Comparison of ENCODE assay signal across 15 cellular contexts in genomic region chr12:168763-169525, GRCh38. TPM values are rescaled to one million over a fixed set of nuclear protein-coding genes. Genes with fewer than 3 reads are reported as not detected.
A peak's percentile ranks its signal among the peaks of the same experiment; 100 is the strongest.
DNase-seq lines count a peak whose midpoint lies in the region; ATAC-seq, FAIRE-seq and TF ChIP-seq lines count a peak whose summit lies in the region.
"Had no signal": no experiment of that assay in that cellular context is flagged by ENCODE, and none has a peak within 500 bp of the region (broad histone marks: within the 10 kb centered on the region; RNA-seq: fewer than 3 reads in every experiment).

No MANE protein-coding gene starts in this region.

- no peak overlapping the region for H3K27ac Mint-ChIP-seq in WTC11

- no peak for TF ChIP-seq EP300 in sigmoid colon (IDR thresholded peaks at IDR 0.05)

- H3K36me3 Mint-ChIP-seq in WTC11, result no peaks in the 10 kb centered on the region

- FAIRE-seq in HTR-8/SVneo (lab: Jason Lieb, UNC), result peak; percentile 9
- FAIRE-seq: D721Med had no signal

- WGBS in sigmoid colon, 2 donors, result 59 to 75% methylated on average over 22 of the region's 22 CpGs

- H2AFZ ChIP-seq in DND-41 (ENCODE audit: low read depth, low read length), result no peak overlapping the region

- H3K9ac ChIP-seq in DND-41 (ENCODE audit: low read depth, low read length), result no peak overlapping the region

- H3K27ac ChIP-seq in DND-41 (ENCODE audit: low read length) (no peak overlapping the region), sigmoid colon (no peak overlapping the region)
- H3K27ac ChIP-seq: upper lobe of left lung had no signal

- no peaks in the 10 kb centered on the region for H3K9me3 Mint-ChIP-seq in WTC11

- H3K4me3 Mint-ChIP-seq in WTC11, result no peak overlapping the region

- CTCF ChIA-PET in WTC11 (lab: Charles Lee), result interaction anchor here (0.8 to 4.4 kb wide), 7 partner anchors 10 to 51 kb away, joined by 3 to 28 read pairs (median 8); no protein-coding TSS in a partner anchor

- peaks cover 6% of the 10 kb centered on the region for H3K27me3 ChIP-seq in DND-41 (ENCODE audit: insufficient read depth, low read length, poor library complexity)
- peaks cover 0 to 31% (median 2%) of the 10 kb centered on the region in 3 donors for H3K27me3 ChIP-seq in sigmoid colon
- H3K27me3 ChIP-seq: upper lobe of left lung had no signal

- no peak overlapping the region for H3K4me2 ChIP-seq in DND-41 (ENCODE audit: insufficient read depth, low read length)

- no peaks in the 10 kb centered on the region for H3K36me3 ChIP-seq in DND-41 (ENCODE audit: insufficient read depth, low read length)
- H3K36me3 ChIP-seq in sigmoid colon, result no peaks in the 10 kb centered on the region
- H3K36me3 ChIP-seq: gastrocnemius medialis, upper lobe of left lung had no signal

- H3K4me1 Mint-ChIP-seq in WTC11, result peaks cover 57% of the 10 kb centered on the region

- POLR2A ChIA-PET in WTC11 (lab: Charles Lee), result no interaction called here

- H3K4me3 ChIP-seq in DND-41 (ENCODE audit: low read depth in 1 of 2, low read length in 2 of 2) (no peak overlapping the region), sigmoid colon (no peak overlapping the region)
- H3K4me3 ChIP-seq: gastrocnemius medialis, upper lobe of left lung had no signal

- H3K27me3 Mint-ChIP-seq in WTC11 (ENCODE audit: low read depth), result peaks cover 8% of the 10 kb centered on the region

- TF ChIP-seq CTCF in DND-41 (IDR thresholded peaks at IDR 0.05; ENCODE audit: borderline replicate concordance, extremely low read depth, low read length, poor library complexity, severe bottlenecking), result no peak
- TF ChIP-seq CTCF in WTC11 (IDR thresholded peaks at IDR 0.05), result no peak
- no peak for TF ChIP-seq CTCF in sigmoid colon (IDR thresholded peaks at IDR 0.05)

- peaks cover 6% of the 10 kb centered on the region; the same call in 1 of the 2 replicates for H4K20me1 ChIP-seq in DND-41 (ENCODE audit: insufficient read depth, low read length)

- H3K4me1 ChIP-seq in DND-41 (ENCODE audit: insufficient read depth, low read length), result no peaks in the 10 kb centered on the region
- no peaks in the 10 kb centered on the region for H3K4me1 ChIP-seq in sigmoid colon
- H3K4me1 ChIP-seq: upper lobe of left lung had no signal

- DNase-seq in DND-41 (peak; percentile 8), HTR-8/SVneo (ENCODE audit: insufficient read length, low spot score) (no peak), WTC11 (ENCODE audit: low spot score) (no peak), islet precursor cell (peak; percentile 78), SW 1271 (lab: John Stamatoyannopoulos, UW) (no peak), sigmoid colon (no peak), cerebellar nuclear complex (lab: John Stamatoyannopoulos, UW) (no peak), NCI-H2227 treated with DMSO at 0.1 percent for 48 hours (lab: John Stamatoyannopoulos, UW) (no peak)
- DNase-seq: activated naive CD4-positive, alpha-beta T cell treated with Interleukin-2 at 50 U/mL for 16 hours; gastrocnemius medialis; NCI-H1105 treated with DMSO at 0.1 percent for 48 hours; NCI-H446; upper lobe of left lung had no signal

- ATAC-seq in DND-41 (ENCODE audit: insufficient read depth, low read depth) (peak; percentile 54; the same call in 2 of the 3 replicates), WTC11 (peak; percentile 51)
- ATAC-seq: gastrocnemius medialis had no signal

- TF ChIP-seq POLR2A in sigmoid colon (IDR thresholded peaks at IDR 0.05), result no peak

- intact Hi-C loops in sigmoid colon (cut with DNase I), result no loop called here

- no peaks in the 10 kb centered on the region for H3K9me3 ChIP-seq in DND-41 (ENCODE audit: insufficient read depth, low read length, severe bottlenecking)
- H3K9me3 ChIP-seq in sigmoid colon, result no peaks in the 10 kb centered on the region
- H3K9me3 ChIP-seq: gastrocnemius medialis, upper lobe of left lung had no signal

- no peaks in the 10 kb centered on the region for H3K79me2 ChIP-seq in DND-41 (ENCODE audit: insufficient read depth, low read length)

TF ChIP-seq in WTC11, 78 proteins besides CTCF, POLR2A, EP300 and RAD21 (continues in another document):
- TF ChIP-seq ZNF671 (CRISPR knock-in tag; IDR thresholded peaks at IDR 0.05), result no peak
- TF ChIP-seq ZNF232 (CRISPR knock-in tag; IDR thresholded peaks at IDR 0.05), result no peak
- no peak for TF ChIP-seq ZNF532 (CRISPR knock-in tag; IDR thresholded peaks at IDR 0.05; ENCODE audit: borderline replicate concordance)
- no peak for TF ChIP-seq ELF4 (CRISPR knock-in tag; IDR thresholded peaks at IDR 0.05; ENCODE audit: low read depth)
- no peak for TF ChIP-seq FOXP1 (CRISPR knock-in tag; IDR thresholded peaks at IDR 0.05; ENCODE audit: borderline replicate concordance)
- TF ChIP-seq ZNF121 (CRISPR knock-in tag; IDR thresholded peaks at IDR 0.05), result no peak
- TF ChIP-seq PRDM15 (CRISPR knock-in tag; IDR thresholded peaks at IDR 0.05), result no peak
- TF ChIP-seq TCF7 (CRISPR knock-in tag; IDR thresholded peaks at IDR 0.05; ENCODE audit: low read depth), result no peak
- TF ChIP-seq ATF2 (CRISPR knock-in tag; IDR thresholded peaks at IDR 0.05; ENCODE audit: borderline replicate concordance, low read depth), result no peak
- no peak for TF ChIP-seq HMGA2 (CRISPR knock-in tag; IDR thresholded peaks at IDR 0.05)
- TF ChIP-seq CBFB (CRISPR knock-in tag; IDR thresholded peaks at IDR 0.05; ENCODE audit: low read depth), result no peak
- TF ChIP-seq ZNF416 (CRISPR knock-in tag; IDR thresholded peaks at IDR 0.05), result no peak

RNA-seq across cellular contexts. Expression of gene SLC6A12, which starts 45.0 kb away (rescaled TPM):
- total RNA-seq in WTC11 (2021), result 0.39 to 0.79 TPM (median 0.76 TPM) in 3 replicates
- total RNA-seq in sigmoid colon, result 1 to 10 TPM in 1 of 4 donors, under 1 TPM in 1, not detected in 2; 0.28 to 2.1 TPM
- polyA plus RNA-seq in sigmoid colon, result 1 to 10 TPM in 2 of 3 donors, under 1 TPM in 1; 0.48 to 4.2 (median 4.2) TPM
- total RNA-seq: lung microvascular endothelial cell had no signal

Comparison
In these comparisons a context has a peak if more than half of its experiments do, and no peak if none do; other contexts are left out.
1. DNase-seq: peak in DND-41 (single experiment) and islet precursor cell (single experiment); none in HTR-8/SVneo (single experiment), WTC11 (single experiment), SW 1271 (0 of 2), sigmoid colon (single experiment), cerebellar nuclear complex (0 of 2) and NCI-H2227 treated with DMSO at 0.1 percent for 48 hours (single experiment).